8 cellular contexts compared by ENCODE assay signal in genomic region chr12:114662512-114663177, GRCh38. TPM values are rescaled to one million over a fixed set of nuclear protein-coding genes. Genes with fewer than 3 reads are reported as not detected.
A peak's percentile ranks its signal among the peaks of the same experiment; 100 is the strongest.
DNase-seq lines count a peak whose midpoint lies in the region; ATAC-seq and TF ChIP-seq lines count a peak whose summit lies in the region.

No MANE protein-coding gene starts in this region.

- no peak overlapping the region for H2AK5ac ChIP-seq in neuronal stem cell (ENCODE audit: low read depth, low read length)

- H3K27ac ChIP-seq in DND-41 (ENCODE audit: low read length) (no peak overlapping the region), SU-DHL-6 (ENCODE audit: low read depth, low read length) (no peak overlapping the region), right atrium auricular region (no peak overlapping the region), gastrocnemius medialis (no peak overlapping the region), neuronal stem cell (replicated peaks; ENCODE audit: low read length) (no peak overlapping the region)

- H4K20me1 ChIP-seq in DND-41 (ENCODE audit: insufficient read depth, low read length) (no peaks in the 10 kb centered on the region; the same call in 1 of the 2 replicates), SU-DHL-6 (ENCODE audit: low read depth, low read length) (no peaks in the 10 kb centered on the region)

- H3K9ac ChIP-seq in DND-41 (ENCODE audit: low read depth, low read length) (no peak overlapping the region), SU-DHL-6 (ENCODE audit: low read length) (no peak overlapping the region), neuronal stem cell (ENCODE audit: low read depth, low read length, poor library complexity) (no peak overlapping the region)

- H3K18ac ChIP-seq in neuronal stem cell (ENCODE audit: low read length), result no peak overlapping the region

- no peak overlapping the region for H2BK120ac ChIP-seq in neuronal stem cell (ENCODE audit: low read depth, low read length)

- no peak overlapping the region for H4K91ac ChIP-seq in neuronal stem cell (ENCODE audit: low read depth, low read length, poor library complexity)

- H3K4me1 ChIP-seq in DND-41 (ENCODE audit: insufficient read depth, low read length) (no peaks in the 10 kb centered on the region), right atrium auricular region (peaks cover 0 to 22% of the 10 kb centered on the region in 2 donors), gastrocnemius medialis (peaks cover 0 to under 1% of the 10 kb centered on the region in 2 donors), neuronal stem cell (ENCODE audit: control insufficient read depth in 2 of 2, insufficient read depth in 1 of 2, low read depth in 1 of 2, low read length in 2 of 2) (peaks cover 0 to 10% of the 10 kb centered on the region in 2 donors)

- H3K27me3 ChIP-seq in DND-41 (ENCODE audit: insufficient read depth, low read length, poor library complexity), result peaks cover 3% of the 10 kb centered on the region
- H3K27me3 ChIP-seq in SU-DHL-6 (ENCODE audit: low read length), result no peaks in the 10 kb centered on the region
- peaks cover 0 to 12% of the 10 kb centered on the region in 2 donors for H3K27me3 ChIP-seq in right atrium auricular region
- H3K27me3 ChIP-seq in gastrocnemius medialis, result peaks cover 20 to 45% (median 41%) of the 10 kb centered on the region in 3 donors
- H3K27me3 ChIP-seq in neuronal stem cell (ENCODE audit: control insufficient read depth in 3 of 3, insufficient read depth in 3 of 3, low read depth in 1 of 3, low read length in 3 of 3), result peaks cover 24 to 51% (median 48%) of the 10 kb centered on the region in 3 experiments

- in situ Hi-C loops in gastrocnemius medialis (cut with MboI; ENCODE audit: low sequenced_read_pairs in 4 of 4), result loop anchor here (5.0 to 10.0 kb wide), 4 partner anchors 1090 to 1255 kb away; no protein-coding TSS in a partner anchor

- no peak overlapping the region for H3K14ac ChIP-seq in neuronal stem cell (ENCODE audit: low read length)

- no peak overlapping the region for H2AFZ ChIP-seq in DND-41 (ENCODE audit: low read depth, low read length)
- no peak overlapping the region for H2AFZ ChIP-seq in SU-DHL-6 (ENCODE audit: low read depth, low read length, severe bottlenecking)
- H2AFZ ChIP-seq in neuronal stem cell (ENCODE audit: low read length), result no peak overlapping the region

- no peak overlapping the region for H3K4ac ChIP-seq in neuronal stem cell (ENCODE audit: low read length)

- intact Hi-C loops in gastrocnemius medialis (cut with DNase I; ENCODE audit: low total_unique reads), result loop anchor here (1.0 kb wide), 2 partner anchors 1091 to 1255 kb away; no protein-coding TSS in a partner anchor

- H3K4me2 ChIP-seq in DND-41 (ENCODE audit: insufficient read depth, low read length) (no peak overlapping the region), SU-DHL-6 (ENCODE audit: low read depth, low read length, poor library complexity, severe bottlenecking) (no peak overlapping the region), neuronal stem cell (ENCODE audit: insufficient read depth, low read length, poor library complexity, severe bottlenecking) (no peak overlapping the region)

- H3K79me2 ChIP-seq in DND-41 (ENCODE audit: insufficient read depth, low read length) (no peaks in the 10 kb centered on the region), SU-DHL-6 (ENCODE audit: insufficient read depth, low read length) (no peaks in the 10 kb centered on the region)

- H2BK15ac ChIP-seq in neuronal stem cell (ENCODE audit: low read length), result no peak overlapping the region

- H3K79me1 ChIP-seq in neuronal stem cell (ENCODE audit: low read depth, low read length), result no peaks in the 10 kb centered on the region

- no peaks in the 10 kb centered on the region for H3F3A ChIP-seq in SU-DHL-6 (ENCODE audit: insufficient read depth)

- H3K36me3 ChIP-seq in DND-41 (ENCODE audit: insufficient read depth, low read length) (no peaks in the 10 kb centered on the region), SU-DHL-6 (ENCODE audit: low read length) (no peaks in the 10 kb centered on the region), right atrium auricular region (no peaks in the 10 kb centered on the region), gastrocnemius medialis (no peaks in the 10 kb centered on the region), neuronal stem cell (replicated peaks in 1 of 2; ENCODE audit: control insufficient read depth in 2 of 2, insufficient read depth in 2 of 2, low read length in 2 of 2) (no peaks in the 10 kb centered on the region)

- no peak overlapping the region for H2BK5ac ChIP-seq in neuronal stem cell (ENCODE audit: low read length)

- DNase-seq in DND-41 (peak; percentile 69), LoVo (ENCODE audit: low spot score) (peak; percentile 90), amniotic epithelial cell (ENCODE audit: low read depth) (peak; percentile 92), right atrium auricular region (ENCODE audit: low spot score) (peak; percentile 88), gastrocnemius medialis (peak; percentile 50 to 63), neuronal stem cell (ENCODE audit: low spot score) (no peak)

- peak; percentile 95 for TF ChIP-seq CTCF in DND-41 (IDR thresholded peaks at IDR 0.05; ENCODE audit: borderline replicate concordance, extremely low read depth, low read length, poor library complexity, severe bottlenecking)
- TF ChIP-seq CTCF in SU-DHL-6 (IDR thresholded peaks at IDR 0.05; ENCODE audit: insufficient read depth, low read length, poor library complexity, severe bottlenecking), result peak; percentile 60
- TF ChIP-seq CTCF in right atrium auricular region (IDR thresholded peaks at IDR 0.05), result peak; percentile 91 to 96
- peak; percentile 79 to 93 (median 87) for TF ChIP-seq CTCF in gastrocnemius medialis (IDR thresholded peaks at IDR 0.05 in 4 of 5, conservative IDR thresholded peaks at IDR 0.05 in 1 of 5)

- H4K8ac ChIP-seq in neuronal stem cell (ENCODE audit: low read depth, low read length), result no peak overlapping the region

- H3K9me3 ChIP-seq in DND-41 (ENCODE audit: insufficient read depth, low read length, severe bottlenecking) (no peaks in the 10 kb centered on the region), SU-DHL-6 (ENCODE audit: insufficient read depth, low read length) (no peaks in the 10 kb centered on the region), right atrium auricular region (no peaks in the 10 kb centered on the region), gastrocnemius medialis (no peaks in the 10 kb centered on the region), neuronal stem cell (replicated peaks in 1 of 2; ENCODE audit: control insufficient read depth in 2 of 2, insufficient read depth in 1 of 2, low read depth in 1 of 2, low read length in 2 of 2) (no peaks in the 10 kb centered on the region)

- no peak overlapping the region for H3K23ac ChIP-seq in neuronal stem cell (ENCODE audit: low read depth, low read length, poor library complexity)

- peak; percentile 62; the same call in 1 of the 3 replicates for ATAC-seq in DND-41 (ENCODE audit: insufficient read depth, low read depth)
- ATAC-seq in gastrocnemius medialis, result peak; percentile 52 to 65
- no peak for ATAC-seq in GM21526 (IDR thresholded peaks at IDR 0.05; ENCODE audit: low FRiP score, unreplicated experiment)

- TF ChIP-seq POLR2A in gastrocnemius medialis (IDR thresholded peaks at IDR 0.05), result no peak

- H3K9me2 ChIP-seq in SU-DHL-6 (replicated peaks; ENCODE audit: insufficient read depth, low read length), result no peaks in the 10 kb centered on the region

- WGBS in neuronal stem cell (ENCODE audit: extremely low coverage in 2 of 2, insufficient read length in 2 of 2, insufficient replicate concordance in 1 of 2), 2 donors, result no CpG with 5 or more reads among the region's 3 CpGs

- H2BK12ac ChIP-seq in neuronal stem cell (ENCODE audit: low read length), result no peak overlapping the region

- H3K4me3 ChIP-seq in DND-41 (ENCODE audit: low read depth in 1 of 2, low read length in 2 of 2) (no peak overlapping the region), SU-DHL-6 (ENCODE audit: insufficient read depth, low read length, poor library complexity, severe bottlenecking) (no peak overlapping the region), right atrium auricular region (no peak overlapping the region), gastrocnemius medialis (no peak overlapping the region), neuronal stem cell (ENCODE audit: low read length in 2 of 2) (no peak overlapping the region)

RNA-seq across cellular contexts. Expression of gene TBX3, which starts 21.3 kb away (rescaled TPM):
- 10 to 100 TPM in 1 of 2 donors, 1 to 10 TPM in 1; 6.1 to 16.1 TPM for total RNA-seq in right atrium auricular region
- 10 to 100 TPM in 3 of 4 donors, 1 to 10 TPM in 1; 7.5 to 16.7 (median 11.9) TPM for total RNA-seq in gastrocnemius medialis
- not detected for polyA plus RNA-seq in neuronal stem cell (2013, experiment 1 of 2)
- not detected for polyA plus RNA-seq in neuronal stem cell (2013, experiment 2 of 2)
